9 cellular contexts compared by ENCODE assay signal in the genomic region with DNA sequence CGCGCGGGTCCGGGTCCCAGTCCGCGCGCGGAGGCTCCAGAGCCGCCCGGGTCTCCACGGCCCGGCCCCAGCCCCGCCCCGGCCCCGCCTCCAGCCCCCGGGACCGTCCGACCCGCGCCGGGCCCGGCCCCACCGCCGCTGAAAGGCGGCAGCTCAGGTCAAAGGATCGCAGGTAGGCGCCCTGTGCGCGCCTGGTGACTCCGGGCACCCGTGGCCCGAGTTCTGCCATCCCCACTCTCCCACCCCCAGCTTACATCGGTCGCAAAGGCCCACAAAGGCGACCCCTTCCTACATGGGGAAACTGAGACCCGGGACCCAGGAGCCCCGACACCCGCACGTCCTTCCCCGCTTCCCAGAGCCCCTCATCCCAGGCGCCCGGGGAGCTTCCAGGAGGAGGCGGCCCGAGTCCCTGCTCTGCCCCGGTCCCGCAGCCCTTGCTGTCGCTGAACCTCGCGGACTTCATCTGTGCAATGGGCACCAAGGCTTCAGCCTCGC. TPM values are rescaled to one million over a fixed set of nuclear protein-coding genes. Genes with fewer than 3 reads are reported as not detected.
DNase-seq lines count a peak whose midpoint lies in the region; ATAC-seq and TF ChIP-seq lines count a peak whose summit lies in the region.
"Had no signal": no experiment of that assay in that cellular context is flagged by ENCODE, and none has a peak within 500 bp of the region (broad histone marks: within the 10 kb centered on the region; RNA-seq: fewer than 3 reads in every experiment).

Gene TMEM200B (minus strand): TSS at position 33 of the 495 bp plus-strand sequence. CDS start 2,075 bp downstream, outside the sequence.

- peak; percentile 8 to 45 (median 32) for ATAC-seq in heart right ventricle
- peak; percentile 55 for ATAC-seq in sciatic nerve
- ATAC-seq in HG03342 (IDR thresholded peaks at IDR 0.05; ENCODE audit: unreplicated experiment): no peak
- ATAC-seq in GM21526 (IDR thresholded peaks at IDR 0.05; ENCODE audit: low FRiP score, unreplicated experiment): no peak

- H3K27me3 ChIP-seq in heart right ventricle: peaks cover 0 to 63% (median 18%) of the 10 kb centered on the region in 7 donors

- H3K27ac ChIP-seq in heart right ventricle: peak within 1 kb of the TSS; percentile 81 to 97 (median 90)

- intact Hi-C loops in heart right ventricle (cut with DNase I) (loop anchor here in 6 of 10 donors (2.0 to 10.0 kb wide), 4 partner anchors 51 to 242 kb away; partner anchors contain the start of gene SRSF4 (in 5 of the 6)), sciatic nerve (cut with DNase I) (loop anchor here (10.0 kb wide), 1 partner anchor 61 kb away; the partner anchor contains the start of gene SRSF4)

- 0 to 1% methylated on average over 37 to 47 of the region's 50 CpGs for WGBS in heart right ventricle, 2 donors

- H3K4me1 ChIP-seq in heart right ventricle: peaks cover 8 to 36% (median 28%) of the 10 kb centered on the region in 9 donors

- no peak for DNase-seq in GM12865 (ENCODE audit: low read depth)
- DNase-seq in activated CD4-positive, alpha-beta T cell treated with anti-CD3 and anti-CD28 coated beads, Interleukin-2, amount 50 U/mL, for 48 hours: peak; percentile 28 to 34
- peak in 1 of 2 donors; percentile 34 for DNase-seq in heart right ventricle
- DNase-seq in sciatic nerve (ENCODE audit: low spot score): peak; percentile 69
- no peak for DNase-seq in inferior parietal cortex (ENCODE audit: extremely low spot score)
- DNase-seq in hypothalamus (lab: John Stamatoyannopoulos, UW): no peak

- no peaks in the 10 kb centered on the region for H3K9me3 ChIP-seq in heart right ventricle

- TF ChIP-seq CTCF in GM12865 (IDR thresholded peaks at IDR 0.05; ENCODE audit: insufficient read depth, low read depth, low read length, missing control alignments): no peak
- no peak for TF ChIP-seq CTCF in heart right ventricle (IDR thresholded peaks at IDR 0.05)

- H3K36me3 ChIP-seq in heart right ventricle: peaks cover 0 to 3% (median 0%) of the 10 kb centered on the region in 9 donors

- H3K4me3 ChIP-seq in GM12865 (ENCODE audit: low read depth, low read length): peak within 1 kb of the TSS; percentile 58
- H3K4me3 ChIP-seq in heart right ventricle: peak within 1 kb of the TSS; percentile 59 to 99 (median 70)

RNA-seq across cellular contexts. Expression of gene TMEM200B, which starts in this region (rescaled TPM):
- total RNA-seq in heart right ventricle: 1 to 10 TPM in 8 of 10 donors, under 1 TPM in 2; 0.79 to 2.2 (median 1.5) TPM
- 1 to 10 TPM; 1.8 to 3.3 TPM for polyA plus RNA-seq in heart right ventricle
- 24.6 TPM for total RNA-seq in sciatic nerve
- total RNA-seq: T-helper 1 cell treated with Interleukin-12 subunit alpha and Interleukin-12 subunit beta and Interleukin-4 antibody, amounts not matched to agents 30 ng/mL and 1 ng/mL, for 36 hours had no signal

Comparison
In these comparisons a context has a peak if more than half of its experiments do, and no peak if none do; other contexts are left out.
1. DNase-seq: peak in activated CD4-positive, alpha-beta T cell treated with anti-CD3 and anti-CD28 coated beads, Interleukin-2, amount 50 U/mL, for 48 hours (2 of 2) and sciatic nerve (single experiment); none in GM12865 (single experiment), inferior parietal cortex (single experiment) and hypothalamus (0 of 51).
2. ATAC-seq: peak in heart right ventricle (8 of 8) and sciatic nerve (single experiment); none in HG03342 (single experiment) and GM21526 (single experiment).